8 cellular contexts compared by ENCODE assay signal in genomic region chr14:101781240-101782061, GRCh38. TPM values are rescaled to one million over a fixed set of nuclear protein-coding genes. Genes with fewer than 3 reads are reported as not detected.
DNase-seq lines count a peak whose midpoint lies in the region; ATAC-seq and TF ChIP-seq lines count a peak whose summit lies in the region.

No MANE protein-coding gene starts in this region.

- no peaks in the 10 kb centered on the region for H3K36me3 ChIP-seq in uterus

- peak overlapping the region in 1 of 2 donors; percentile 35 for H3K27ac ChIP-seq in uterus

- peak; percentile 44 for DNase-seq in GM13977 (ENCODE audit: low spot score)
- DNase-seq in activated CD4-positive, alpha-beta T cell treated with anti-CD3 and anti-CD28 coated beads, Interleukin-2, amount 10 ng/mL, durations not matched to agents 24 days and 14 days = peak; percentile 81
- DNase-seq in endothelial cell (ENCODE audit: low spot score) = peak; percentile 41
- peak; percentile 71 for DNase-seq in natural killer cell treated with Interleukin-12 subunit alpha and Interleukin-12 subunit beta and Interleukin-15 and Interleukin-18, amount 100 ng/mL, for 72 hours (ENCODE audit: low spot score)
- no peak for DNase-seq in uterus
- no peak for DNase-seq in SW 1271 (lab: John Stamatoyannopoulos, UW)
- DNase-seq in NK-92 treated with Interleukin-12 subunit alpha and Interleukin-12 subunit beta, amount 100 ng/mL, for 24 hours (lab: John Stamatoyannopoulos, UW) = no peak
- no peak for DNase-seq in hepatic stellate cell (ENCODE audit: low spot score)

- H3K4me3 ChIP-seq in uterus = peak overlapping the region; percentile 42 to 57

- H3K4me1 Mint-ChIP-seq in activated CD4-positive, alpha-beta T cell treated with anti-CD3 and anti-CD28 coated beads, Interleukin-2, amount 10 ng/mL, durations not matched to agents 24 days and 14 days = peaks cover 16% of the 10 kb centered on the region
- peaks cover 5% of the 10 kb centered on the region for H3K4me1 Mint-ChIP-seq in endothelial cell (ENCODE audit: unreplicated experiment)
- H3K4me1 Mint-ChIP-seq in natural killer cell treated with Interleukin-12 subunit alpha and Interleukin-12 subunit beta and Interleukin-15 and Interleukin-18, amount 100 ng/mL, for 72 hours (ENCODE audit: low read depth in 2 of 2) = peaks cover 17 to 25% of the 10 kb centered on the region in 2 donors

- no peak for TF ChIP-seq POLR2A in uterus (IDR thresholded peaks at IDR 0.05)

- H3K36me3 Mint-ChIP-seq in activated CD4-positive, alpha-beta T cell treated with anti-CD3 and anti-CD28 coated beads, Interleukin-2, amount 10 ng/mL, durations not matched to agents 24 days and 14 days (ENCODE audit: low read depth) = peaks cover 2% of the 10 kb centered on the region
- H3K36me3 Mint-ChIP-seq in endothelial cell (ENCODE audit: low read depth, unreplicated experiment) = peaks cover 8% of the 10 kb centered on the region
- H3K36me3 Mint-ChIP-seq in natural killer cell treated with Interleukin-12 subunit alpha and Interleukin-12 subunit beta and Interleukin-15 and Interleukin-18, amount 100 ng/mL, for 72 hours = no peaks in the 10 kb centered on the region

- TF ChIP-seq CTCF in GM13977 (IDR thresholded peaks at IDR 0.05; ENCODE audit: extremely low read depth, insufficient read depth, missing control alignments) = no peak
- TF ChIP-seq CTCF in endothelial cell (IDR thresholded peaks at IDR 0.05; ENCODE audit: unreplicated experiment) = no peak
- TF ChIP-seq CTCF in uterus (IDR thresholded peaks at IDR 0.05) = no peak

- H3K27ac Mint-ChIP-seq in activated CD4-positive, alpha-beta T cell treated with anti-CD3 and anti-CD28 coated beads, Interleukin-2, amount 10 ng/mL, durations not matched to agents 24 days and 14 days = peak overlapping the region; percentile 53
- H3K27ac Mint-ChIP-seq in endothelial cell (ENCODE audit: unreplicated experiment) = no peak overlapping the region
- no peak overlapping the region for H3K27ac Mint-ChIP-seq in natural killer cell treated with Interleukin-12 subunit alpha and Interleukin-12 subunit beta and Interleukin-15 and Interleukin-18, amount 100 ng/mL, for 72 hours

- intact Hi-C loops in activated CD4-positive, alpha-beta T cell treated with anti-CD3 and anti-CD28 coated beads, Interleukin-2, amount 10 ng/mL, durations not matched to agents 24 days and 14 days (cut with micrococcal nuclease) = no loop called here
- intact Hi-C loops in uterus (cut with DNase I; ENCODE audit: low total_unique reads) = no loop called here

- H3K27me3 Mint-ChIP-seq in activated CD4-positive, alpha-beta T cell treated with anti-CD3 and anti-CD28 coated beads, Interleukin-2, amount 10 ng/mL, durations not matched to agents 24 days and 14 days = peaks cover 15% of the 10 kb centered on the region
- peaks cover 17% of the 10 kb centered on the region for H3K27me3 Mint-ChIP-seq in endothelial cell (ENCODE audit: unreplicated experiment)
- H3K27me3 Mint-ChIP-seq in natural killer cell treated with Interleukin-12 subunit alpha and Interleukin-12 subunit beta and Interleukin-15 and Interleukin-18, amount 100 ng/mL, for 72 hours = peaks cover 0 to 6% of the 10 kb centered on the region in 2 donors

- no peaks in the 10 kb centered on the region for H3K9me3 Mint-ChIP-seq in activated CD4-positive, alpha-beta T cell treated with anti-CD3 and anti-CD28 coated beads, Interleukin-2, amount 10 ng/mL, durations not matched to agents 24 days and 14 days
- H3K9me3 Mint-ChIP-seq in endothelial cell (ENCODE audit: unreplicated experiment) = no peaks in the 10 kb centered on the region
- no peaks in the 10 kb centered on the region for H3K9me3 Mint-ChIP-seq in natural killer cell treated with Interleukin-12 subunit alpha and Interleukin-12 subunit beta and Interleukin-15 and Interleukin-18, amount 100 ng/mL, for 72 hours

- no peaks in the 10 kb centered on the region for H3K9me3 ChIP-seq in uterus

- peak; percentile 73 to 76 for ATAC-seq in natural killer cell treated with Interleukin-12 subunit alpha and Interleukin-12 subunit beta and Interleukin-15 and Interleukin-18, amount 100 ng/mL, for 72 hours

- in situ Hi-C loops in GM13977 (cut with MboI; ENCODE audit: low pct_unique_long_range_greater_than_20kb, low sequenced_read_pairs, unreplicated experiment) = no loop called here

- peak overlapping the region; percentile 77 for H3K4me3 Mint-ChIP-seq in activated CD4-positive, alpha-beta T cell treated with anti-CD3 and anti-CD28 coated beads, Interleukin-2, amount 10 ng/mL, durations not matched to agents 24 days and 14 days
- H3K4me3 Mint-ChIP-seq in endothelial cell (ENCODE audit: unreplicated experiment) = peak overlapping the region; percentile 83
- H3K4me3 Mint-ChIP-seq in natural killer cell treated with Interleukin-12 subunit alpha and Interleukin-12 subunit beta and Interleukin-15 and Interleukin-18, amount 100 ng/mL, for 72 hours = peak overlapping the region; percentile 41

- H3K4me1 ChIP-seq in uterus = peaks cover 0 to 9% of the 10 kb centered on the region in 2 donors

- no peaks in the 10 kb centered on the region for H3K27me3 ChIP-seq in uterus

RNA-seq across cellular contexts. Expression of gene PPP2R5C, which starts 19.9 kb away (rescaled TPM):
- total RNA-seq in activated CD4-positive, alpha-beta T cell treated with anti-CD3 and anti-CD28 coated beads, Interleukin-2, amount 10 ng/mL, durations not matched to agents 24 days and 14 days = 160 and 181 TPM in 2 replicates
- 71.5 TPM for total RNA-seq in endothelial cell (ENCODE audit: unreplicated experiment)
- 100 to 1,000 TPM; 149 to 210 TPM for total RNA-seq in natural killer cell treated with Interleukin-12 subunit alpha and Interleukin-12 subunit beta and Interleukin-15 and Interleukin-18, amount 100 ng/mL, for 72 hours
- total RNA-seq in uterus = 100 to 1,000 TPM; 143 to 171 (median 169) TPM

Comparison
In these comparisons a context has a peak if more than half of its experiments do, and no peak if none do; other contexts are left out.
1. DNase-seq: peak in GM13977 (single experiment), activated CD4-positive, alpha-beta T cell treated with anti-CD3 and anti-CD28 coated beads, Interleukin-2, amount 10 ng/mL, durations not matched to agents 24 days and 14 days (single experiment), endothelial cell (single experiment) and natural killer cell treated with Interleukin-12 subunit alpha and Interleukin-12 subunit beta and Interleukin-15 and Interleukin-18, amount 100 ng/mL, for 72 hours (single experiment); none in uterus (0 of 2), SW 1271 (0 of 2), NK-92 treated with Interleukin-12 subunit alpha and Interleukin-12 subunit beta, amount 100 ng/mL, for 24 hours (single experiment) and hepatic stellate cell (single experiment).
2. Peak in every context shown above with its lines, with median percentiles within 50 percentile points of each other: H3K4me3 Mint-ChIP-seq.